8 cellular contexts compared by ENCODE assay signal in the genomic region with DNA sequence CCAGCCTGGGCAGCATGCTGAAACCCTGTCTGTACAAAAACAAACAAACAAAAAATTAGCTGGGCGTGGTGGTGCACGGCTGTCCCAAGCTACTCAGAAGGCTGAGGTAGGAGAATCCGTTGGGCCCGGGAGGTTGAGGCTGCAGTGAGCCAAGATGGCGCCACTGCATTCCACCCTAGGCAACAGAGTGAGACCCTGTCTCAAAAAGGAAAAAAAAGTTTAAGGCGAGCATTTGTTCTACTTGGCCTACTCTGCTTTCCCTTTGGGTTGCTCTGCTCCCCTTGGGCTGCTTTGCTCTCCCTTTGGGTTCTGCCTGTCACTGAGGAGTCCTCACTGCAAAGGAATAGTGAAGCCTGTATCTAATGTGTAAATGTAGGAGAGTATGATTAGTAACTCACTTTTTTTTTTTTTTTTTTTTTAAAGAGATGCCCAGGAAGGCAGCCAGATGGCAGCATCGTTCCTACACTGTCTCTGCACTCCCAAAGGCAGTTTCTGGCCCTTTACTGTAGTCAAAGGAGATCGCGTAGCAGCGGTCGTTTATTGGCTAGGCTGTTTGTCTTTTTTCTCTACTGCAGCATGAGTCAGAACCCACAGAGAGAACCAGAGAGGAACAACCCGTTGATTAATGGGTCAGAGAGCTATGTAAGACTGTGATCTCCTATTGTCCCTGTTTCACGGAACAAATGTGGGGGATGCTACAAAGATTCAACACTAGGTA.
DNase-seq lines count a peak whose midpoint lies in the region; ATAC-seq lines count a peak whose summit lies in the region.

No MANE protein-coding gene starts in this region.

- DNase-seq in Right ventricle myocardium inferior (ENCODE audit: missing footprints) (peak; percentile 64), cardiac septum (ENCODE audit: low spot score) (no peak), NCI-H2029 (lab: John Stamatoyannopoulos, UW) (peak; percentile 58), T-helper 9 cell (peak; percentile 18), brain pericyte (ENCODE audit: low read depth, low spot score) (peak; percentile 68), iPS-NIHi11 (ENCODE audit: low spot score) (peak; percentile 77), smooth muscle cell of the brain vasculature (ENCODE audit: low read depth, low spot score) (peak; percentile 77)

- peak; percentile 93 for ATAC-seq in Right ventricle myocardium inferior
- ATAC-seq in HG02970 (IDR thresholded peaks at IDR 0.05; ENCODE audit: low FRiP score, unreplicated experiment), result peak; percentile 60

- intact Hi-C loops in Right ventricle myocardium inferior (cut with DNase I) (loop anchor here (2.0 kb wide), 1 partner anchor 933 kb away; no protein-coding TSS in a partner anchor), cardiac septum (cut with DNase I) (loop anchor here (2.0 to 10.0 kb wide), 3 partner anchors 859 to 1587 kb away; a partner anchor contains a TSS)
